In genomic region chr15:101611580-101612299, GRCh38 we compare ENCODE assay signal across 2 cellular contexts.
TF ChIP-seq lines count a peak whose summit lies in the region.

No MANE protein-coding gene starts in this region.

TF ChIP-seq in SK-N-SH, 30 proteins besides CTCF, POLR2A, EP300 and RAD21 (continued from another document):
- TF ChIP-seq REST (IDR thresholded peaks at IDR 0.05; ENCODE audit: low read depth, low read length) (no peak), PBX3 (IDR thresholded peaks at IDR 0.05) (no peak), RCOR1 (IDR thresholded peaks at IDR 0.05; ENCODE audit: low read length) (no peak), POLR2AphosphoS5 (IDR thresholded peaks at IDR 0.05; ENCODE audit: low read depth, low read length) (no peak), USF1 (IDR thresholded peaks at IDR 0.05; ENCODE audit: borderline replicate concordance, low read depth) (no peak), RFX5 (IDR thresholded peaks at IDR 0.05; ENCODE audit: low read length) (no peak), CHD2 (IDR thresholded peaks at IDR 0.05; ENCODE audit: low read length, partially characterized antibody) (no peak), GABPA (IDR thresholded peaks at IDR 0.05; ENCODE audit: low read depth) (no peak), MAX (IDR thresholded peaks at IDR 0.05; ENCODE audit: low read depth) (no peak)

TF ChIP-seq in SK-N-SH treated with all-trans-retinoic acid at 6 μM for 48 hours, 23 proteins besides CTCF, POLR2A, EP300 and RAD21 (continued from another document):
- TF ChIP-seq CREB5 (CRISPR knock-in tag; IDR thresholded peaks at IDR 0.05; ENCODE audit: low read depth) (no peak), ESRRG (CRISPR knock-in tag; IDR thresholded peaks at IDR 0.05) (no peak), PPARA (CRISPR knock-in tag; IDR thresholded peaks at IDR 0.05; ENCODE audit: borderline replicate concordance) (no peak), BACH2 (CRISPR knock-in tag; IDR thresholded peaks at IDR 0.05; ENCODE audit: borderline replicate concordance) (no peak), OSR1 (CRISPR knock-in tag; IDR thresholded peaks at IDR 0.05) (no peak), ZNF8 (CRISPR knock-in tag; IDR thresholded peaks at IDR 0.05) (no peak), CSRNP3 (CRISPR knock-in tag; IDR thresholded peaks at IDR 0.05) (no peak), ZC3H10 (CRISPR knock-in tag; IDR thresholded peaks at IDR 0.05) (no peak)
